27 cellular contexts compared by ENCODE assay signal in genomic region chr4:99715286-99715685, GRCh38. TPM values are rescaled to one million over a fixed set of nuclear protein-coding genes. Genes with fewer than 3 reads are reported as not detected.
A peak's percentile ranks its signal among the peaks of the same experiment; 100 is the strongest.
DNase-seq lines count a peak whose midpoint lies in the region; ATAC-seq, FAIRE-seq and TF ChIP-seq lines count a peak whose summit lies in the region.
"Had no signal": no experiment of that assay in that cellular context is flagged by ENCODE, and none has a peak within 500 bp of the region (broad histone marks: within the 10 kb centered on the region; RNA-seq: fewer than 3 reads in every experiment).

No MANE protein-coding gene starts in this region.

- no peaks in the 10 kb centered on the region for H3K9me3 ChIP-seq in HUES48 (ENCODE audit: control insufficient read depth, insufficient read depth, low read length)
- no peaks in the 10 kb centered on the region for H3K9me3 ChIP-seq in left lung
- H3K9me3 ChIP-seq in BE2C, result no peaks in the 10 kb centered on the region
- H3K9me3 ChIP-seq: BLaER1, gastroesophageal sphincter, pancreas, tibial nerve had no signal

- no peak overlapping the region for H3K9ac ChIP-seq in HUES48 (ENCODE audit: low read depth, low read length)
- H3K9ac ChIP-seq: BLaER1 had no signal

- H3K27me3 ChIP-seq in HUES48 (ENCODE audit: control insufficient read depth, insufficient read depth, low read length) (no peaks in the 10 kb centered on the region), bronchial epithelial cell (ENCODE audit: control insufficient read depth, insufficient read depth, low read length) (no peaks in the 10 kb centered on the region), left lung (no peaks in the 10 kb centered on the region), BE2C (no peaks in the 10 kb centered on the region)
- H3K27me3 ChIP-seq: BLaER1, gastroesophageal sphincter, pancreas, tibial nerve had no signal

- H3K27ac ChIP-seq in HUES48 (ENCODE audit: low read depth, low read length) (peak overlapping the region; percentile 51), left lung (peak overlapping the region; percentile 30 to 59)
- H3K27ac ChIP-seq: BLaER1, gastroesophageal sphincter, pancreas, tibial nerve had no signal

- DNase-seq in CMK (ENCODE audit: low read depth) (peak; percentile 24), bronchial epithelial cell (ENCODE audit: low read depth) (peak; percentile 79), left lung (no peak), BE2C (no peak), NCI-H2107 (lab: John Stamatoyannopoulos, UW) (no peak)
- DNase-seq: activated CD4-positive, alpha-beta memory T cell treated with anti-CD3 and anti-CD28 coated beads, Interleukin-2, amount 10 ng/mL, durations not matched to agents 7 days and 5 days; activated CD4-positive, alpha-beta T cell treated with anti-CD3 and anti-CD28 coated beads for 1 hour; activated CD8-positive, alpha-beta memory T cell treated with anti-CD3 and anti-CD28 coated beads, Interleukin-2, amount 50 U/mL, for 48 hours; amygdala; cortex of kidney; GOT3; hypothalamus; immature natural killer cell; NCI-H1105; NCI-H1930; NCI-H226; NCI-H748 treated with DMSO at 0.1 percent for 48 hours; pancreas; retina; stimulated activated CD4-positive, alpha-beta T cell treated with anti-CD3 and anti-CD28 coated beads, Interleukin-2, amount 100 ng/mL, for 24 hours; T-helper 1 cell had no signal

- FAIRE-seq in bronchial epithelial cell (lab: Jason Lieb, UNC), result no peak
- FAIRE-seq: GM12892, pancreas had no signal

- intact Hi-C loops in left lung (cut with DNase I), result no loop called here

- H3K36me3 ChIP-seq in HUES48 (ENCODE audit: control insufficient read depth, insufficient read depth, low read length), result no peaks in the 10 kb centered on the region
- H3K36me3 ChIP-seq in bronchial epithelial cell (ENCODE audit: control insufficient read depth, insufficient read depth, low read length), result no peaks in the 10 kb centered on the region
- H3K36me3 ChIP-seq in left lung, result no peaks in the 10 kb centered on the region
- no peaks in the 10 kb centered on the region for H3K36me3 ChIP-seq in BE2C
- H3K36me3 ChIP-seq: BLaER1, gastroesophageal sphincter, pancreas, tibial nerve had no signal

- no peak overlapping the region for H3K4me3 ChIP-seq in HUES48 (ENCODE audit: low read depth, low read length)
- H3K4me3 ChIP-seq in bronchial epithelial cell (ENCODE audit: low read depth, low read length), result no peak overlapping the region
- no peak overlapping the region for H3K4me3 ChIP-seq in left lung
- H3K4me3 ChIP-seq in BE2C (ENCODE audit: low read depth, low read length), result no peak overlapping the region
- H3K4me3 ChIP-seq: BLaER1, gastroesophageal sphincter, pancreas, tibial nerve had no signal

- H3K4me1 ChIP-seq in HUES48 (ENCODE audit: control insufficient read depth, insufficient read depth, low read length) (no peaks in the 10 kb centered on the region), left lung (no peaks in the 10 kb centered on the region), BE2C (peaks cover 5% of the 10 kb centered on the region; the same call in 1 of the 2 replicates)
- H3K4me1 ChIP-seq: BLaER1, tibial nerve had no signal

- TF ChIP-seq CTCF in bronchial epithelial cell (IDR thresholded peaks at IDR 0.05; ENCODE audit: insufficient read depth, low read length, severe bottlenecking) (no peak), left lung (IDR thresholded peaks at IDR 0.05) (no peak), BE2C (IDR thresholded peaks at IDR 0.05; ENCODE audit: low read depth, low read length) (no peak)

- ATAC-seq in left lung, result no peak
- ATAC-seq in HG03571 (IDR thresholded peaks at IDR 0.05; ENCODE audit: unreplicated experiment), result no peak
- ATAC-seq: gastroesophageal sphincter, pancreas had no signal

RNA-seq across cellular contexts. Expression of gene C4orf54, which starts 57.7 kb away (rescaled TPM):
- total RNA-seq in bronchial epithelial cell (under 0.01 TPM in 2 replicates), left lung (under 1 TPM; 0.08 to 0.12 TPM)
- polyA plus RNA-seq in BE2C (2012; ENCODE audit: insufficient read depth, insufficient read length, low read depth), result 1.5 TPM
- total RNA-seq: activated CD4-positive, alpha-beta memory T cell treated with anti-CD3 and anti-CD28 coated beads, Interleukin-2, amount 10 ng/mL, durations not matched to agents 7 days and 5 days; tibial nerve had no signal
- polyA plus RNA-seq: immature natural killer cell had no signal

Comparison
In these comparisons a context has a peak if more than half of its experiments do, and no peak if none do; other contexts are left out.
1. DNase-seq: peak in CMK (single experiment) and bronchial epithelial cell (single experiment); none in left lung (0 of 2), BE2C (single experiment) and NCI-H2107 (single experiment).